ENCODE assay signal across 8 cellular contexts in genomic region chr2:71530246-71530986, GRCh38.
DNase-seq lines count a peak whose midpoint lies in the region; ATAC-seq and TF ChIP-seq lines count a peak whose summit lies in the region.

No MANE protein-coding gene starts in this region.

- 84 to 85% methylated on average over 13 of the region's 13 CpGs for WGBS in testis, 2 donors

- H3K4me3 Mint-ChIP-seq in T-helper 17 cell, result no peak overlapping the region

- H3K4me3 ChIP-seq in testis, result no peak overlapping the region

- ATAC-seq in GM19452 (IDR thresholded peaks at IDR 0.05; ENCODE audit: unreplicated experiment) (no peak), T-helper 17 cell (no peak)

- peak; percentile 58 for TF ChIP-seq CTCF in GM20000 (IDR thresholded peaks at IDR 0.05; ENCODE audit: extremely low read depth, missing control alignments)
- TF ChIP-seq CTCF in testis (IDR thresholded peaks at IDR 0.05), result peak in 2 of 3 experiments; percentile 63 to 68

- H3K4me1 Mint-ChIP-seq in T-helper 17 cell, result peaks cover 9% of the 10 kb centered on the region

- no peaks in the 10 kb centered on the region for H3K27me3 ChIP-seq in testis

- DNase-seq in D341Med (ENCODE audit: low spot score) (peak; percentile 71), GM20000 (ENCODE audit: low spot score) (peak; percentile 78), NCI-H226 (peak; percentile 37), amniotic stem cell (lab: John Stamatoyannopoulos, UW) (peak; percentile 8), iPS DF 19.7 (ENCODE audit: low read depth, low spot score) (peak; percentile 33), testis (peak; percentile 32), T-helper 17 cell (no peak)

- H3K27me3 Mint-ChIP-seq in T-helper 17 cell, result peaks cover 74% of the 10 kb centered on the region

- TF ChIP-seq POLR2A in testis (IDR thresholded peaks at IDR 0.05), result no peak

- H3K36me3 Mint-ChIP-seq in T-helper 17 cell (ENCODE audit: low read depth), result peaks cover 3% of the 10 kb centered on the region

- no peaks in the 10 kb centered on the region for H3K4me1 ChIP-seq in testis

- no peak overlapping the region for H3K27ac Mint-ChIP-seq in T-helper 17 cell

- intact Hi-C loops in testis (cut with DNase I; ENCODE audit: low total_unique reads), result no loop called here

- H3K9me3 ChIP-seq in testis (no peaks in the 10 kb centered on the region), T-helper 17 cell (ENCODE audit: control insufficient read depth, low read length, poor library complexity, severe bottlenecking) (no peaks in the 10 kb centered on the region)

- no peak overlapping the region for H3K27ac ChIP-seq in testis

- H3K36me3 ChIP-seq in testis (ENCODE audit: low read depth, missing control alignments), result no peaks in the 10 kb centered on the region

Comparison
In these comparisons a context has a peak if more than half of its experiments do, and no peak if none do; other contexts are left out.
1. DNase-seq: peak in D341Med (single experiment), GM20000 (single experiment), NCI-H226 (single experiment), amniotic stem cell (single experiment), iPS DF 19.7 (single experiment) and testis (single experiment); none in T-helper 17 cell (0 of 3).